ENCODE assay signal across 8 cellular contexts in genomic region chr19:12092065-12092867, GRCh38. TPM values are rescaled to one million over a fixed set of nuclear protein-coding genes. Genes with fewer than 3 reads are reported as not detected.
DNase-seq lines count a peak whose midpoint lies in the region; ATAC-seq and TF ChIP-seq lines count a peak whose summit lies in the region.

No MANE protein-coding gene starts in this region.

- H3K9ac ChIP-seq in neuronal stem cell (ENCODE audit: low read depth, low read length, poor library complexity) (peak overlapping the region; percentile 81), subcutaneous abdominal adipose tissue (ENCODE audit: low read length in 5 of 5) (peak overlapping the region in 4 of 5 donors; percentile 53 to 86 (median 78))

- H2BK15ac ChIP-seq in neuronal stem cell (ENCODE audit: low read length) = peak overlapping the region; percentile 33

- intact Hi-C loops in Panc1 (cut with micrococcal nuclease; ENCODE audit: unreplicated experiment) = no loop called here
- intact Hi-C loops in activated naive CD4-positive, alpha-beta T cell treated with anti-CD3 and anti-CD28 coated beads for 36 hours (cut with micrococcal nuclease) = loop anchor here (1.0 to 10.0 kb wide), 3 partner anchors 49 to 575 kb away; partner anchors contain the start of genes MAN2B1, WDR83 and ZNF564

- H3K4me1 ChIP-seq in Panc1 (ENCODE audit: control insufficient read depth, insufficient read depth, low read length) (no peaks in the 10 kb centered on the region), neuronal stem cell (ENCODE audit: control insufficient read depth in 2 of 2, insufficient read depth in 1 of 2, low read depth in 1 of 2, low read length in 2 of 2) (no peaks in the 10 kb centered on the region), subcutaneous abdominal adipose tissue (ENCODE audit: control insufficient read depth in 5 of 5, insufficient read depth in 5 of 5, low read length in 5 of 5) (peaks cover 3 to 17% (median 9%) of the 10 kb centered on the region in 5 donors)

- peaks cover 16% of the 10 kb centered on the region for H3K36me3 Mint-ChIP-seq in activated naive CD4-positive, alpha-beta T cell treated with anti-CD3 and anti-CD28 coated beads for 36 hours (ENCODE audit: low read depth)

- peaks cover 14% of the 10 kb centered on the region for H3K27me3 Mint-ChIP-seq in activated naive CD4-positive, alpha-beta T cell treated with anti-CD3 and anti-CD28 coated beads for 36 hours (ENCODE audit: low read depth)

- no peak overlapping the region for H2AK5ac ChIP-seq in neuronal stem cell (ENCODE audit: low read depth, low read length)

- H4K91ac ChIP-seq in neuronal stem cell (ENCODE audit: low read depth, low read length, poor library complexity) = no peak overlapping the region

- peak overlapping the region; percentile 81 for H2AFZ ChIP-seq in neuronal stem cell (ENCODE audit: low read length)

- no peak overlapping the region for H3K4ac ChIP-seq in neuronal stem cell (ENCODE audit: low read length)

- H3K36me3 ChIP-seq in Panc1 (ENCODE audit: control insufficient read depth, insufficient read depth, low read length) = no peaks in the 10 kb centered on the region
- peaks cover 8 to 33% of the 10 kb centered on the region in 2 donors for H3K36me3 ChIP-seq in neuronal stem cell (replicated peaks in 1 of 2; ENCODE audit: control insufficient read depth in 2 of 2, insufficient read depth in 2 of 2, low read length in 2 of 2)
- no peaks in the 10 kb centered on the region for H3K36me3 ChIP-seq in subcutaneous abdominal adipose tissue (ENCODE audit: control insufficient read depth in 5 of 5, insufficient read depth in 5 of 5, low read length in 5 of 5)

- peaks cover 2% of the 10 kb centered on the region for H3K79me1 ChIP-seq in neuronal stem cell (ENCODE audit: low read depth, low read length)

- H3K27me3 ChIP-seq in Panc1 (ENCODE audit: control insufficient read depth, insufficient read depth, low read length) = no peaks in the 10 kb centered on the region
- no peaks in the 10 kb centered on the region for H3K27me3 ChIP-seq in neuronal stem cell (ENCODE audit: control insufficient read depth in 3 of 3, insufficient read depth in 3 of 3, low read depth in 1 of 3, low read length in 3 of 3)
- no peaks in the 10 kb centered on the region for H3K27me3 ChIP-seq in subcutaneous abdominal adipose tissue (ENCODE audit: control insufficient read depth in 5 of 5, insufficient read depth in 4 of 5, low read length in 5 of 5)

- CTCF ChIA-PET in Panc1 (lab: Charles Lee) = no interaction called here
- CTCF ChIA-PET in activated naive CD4-positive, alpha-beta T cell treated with anti-CD3 and anti-CD28 coated beads for 36 hours (lab: Charles Lee) = interaction anchor here (1.0 to 3.9 kb wide), 5 partner anchors 30 to 129 kb away, joined by 3 to 42 read pairs (median 13); partner anchors contain the start of gene ZNF763

- no peaks in the 10 kb centered on the region for H3K9me3 Mint-ChIP-seq in activated naive CD4-positive, alpha-beta T cell treated with anti-CD3 and anti-CD28 coated beads for 36 hours

- TSS peak; percentile 88 for BruUV-seq in Panc1 (replicated peaks; lab: Mats Ljungman, UMichigan)

- peak overlapping the region; percentile 92 for H3K18ac ChIP-seq in neuronal stem cell (ENCODE audit: low read length)

- H2BK120ac ChIP-seq in neuronal stem cell (ENCODE audit: low read depth, low read length) = no peak overlapping the region

- DNase-seq in AG20443 (ENCODE audit: low spot score) (peak; percentile 97), Panc1 (ENCODE audit: low read depth, low spot score) (peak; percentile 24), glomerular visceral epithelial cell (ENCODE audit: extremely low spot score) (peak; percentile 12), neuronal stem cell (ENCODE audit: low spot score) (peak; percentile 80), SHP77 (lab: John Stamatoyannopoulos, UW) (no peak)
- DNase-seq in activated naive CD4-positive, alpha-beta T cell treated with anti-CD3 and anti-CD28 coated beads for 36 hours = peak; percentile 86

- WGBS in neuronal stem cell (ENCODE audit: extremely low coverage in 2 of 2, insufficient read length in 2 of 2, insufficient replicate concordance in 1 of 2), 2 donors = no CpG with 5 or more reads among the region's 53 CpGs

- peak overlapping the region; percentile 66 for H2BK5ac ChIP-seq in neuronal stem cell (ENCODE audit: low read length)

- POLR2A ChIA-PET in Panc1 (lab: Charles Lee) = no interaction called here

- H3K27ac ChIP-seq in Panc1 (ENCODE audit: low read length) (peak overlapping the region; percentile 80), neuronal stem cell (replicated peaks; ENCODE audit: low read length) (peak overlapping the region; percentile 98), subcutaneous abdominal adipose tissue (ENCODE audit: low read depth, low read length) (peak overlapping the region; percentile 70)

- peak overlapping the region; percentile 73 for H3K27ac Mint-ChIP-seq in activated naive CD4-positive, alpha-beta T cell treated with anti-CD3 and anti-CD28 coated beads for 36 hours

- H4K8ac ChIP-seq in neuronal stem cell (ENCODE audit: low read depth, low read length) = no peak overlapping the region

- H3K14ac ChIP-seq in neuronal stem cell (ENCODE audit: low read length) = peak overlapping the region; percentile 99

- ATAC-seq in GM21619 (IDR thresholded peaks at IDR 0.05; ENCODE audit: unreplicated experiment) (peak; percentile 61), Panc1 (peak; percentile 99)

- H2BK12ac ChIP-seq in neuronal stem cell (ENCODE audit: low read length) = no peak overlapping the region

- peak overlapping the region; percentile 57 to 84 for H3K4me3 ChIP-seq in Panc1 (ENCODE audit: low read depth in 2 of 2, low read length in 2 of 2)
- peak overlapping the region; percentile 56 to 88 for H3K4me3 ChIP-seq in neuronal stem cell (ENCODE audit: low read length in 2 of 2)
- H3K4me3 ChIP-seq in subcutaneous abdominal adipose tissue (ENCODE audit: low read depth in 1 of 5, low read length in 5 of 5) = peak overlapping the region; percentile 73 to 87 (median 82)

- peaks cover 21% of the 10 kb centered on the region; the same call in 1 of the 2 replicates for H3K9me3 ChIP-seq in Panc1 (ENCODE audit: control insufficient read depth, insufficient read depth, low read depth, low read length)
- peaks cover 9 to 53% of the 10 kb centered on the region in 2 donors for H3K9me3 ChIP-seq in neuronal stem cell (replicated peaks in 1 of 2; ENCODE audit: control insufficient read depth in 2 of 2, insufficient read depth in 1 of 2, low read depth in 1 of 2, low read length in 2 of 2)
- H3K9me3 ChIP-seq in subcutaneous abdominal adipose tissue (ENCODE audit: control insufficient read depth in 5 of 5, low read length in 5 of 5) = no peaks in the 10 kb centered on the region

- in situ Hi-C loops in Panc1 (cut with HindIII; ENCODE audit: low pct_unique_long_range_greater_than_20kb, low sequenced_read_pairs) = no loop called here

- no peak for TF ChIP-seq CTCF in Panc1 (IDR thresholded peaks at IDR 0.05)

- H3K4me1 Mint-ChIP-seq in activated naive CD4-positive, alpha-beta T cell treated with anti-CD3 and anti-CD28 coated beads for 36 hours (ENCODE audit: low read depth) = peaks cover 6% of the 10 kb centered on the region

- peak overlapping the region; percentile 69 for H3K4me2 ChIP-seq in neuronal stem cell (ENCODE audit: insufficient read depth, low read length, poor library complexity, severe bottlenecking)

- H3K23ac ChIP-seq in neuronal stem cell (ENCODE audit: low read depth, low read length, poor library complexity) = peak overlapping the region; percentile 34

- peak overlapping the region; percentile 83 for H3K4me3 Mint-ChIP-seq in activated naive CD4-positive, alpha-beta T cell treated with anti-CD3 and anti-CD28 coated beads for 36 hours

RNA-seq across cellular contexts. Expression of gene ZNF844, which starts 27.7 kb away (rescaled TPM):
- total RNA-seq in Panc1 (2021; ENCODE audit: unreplicated experiment) = 8.6 TPM
- 2.2 TPM for polyA plus RNA-seq in Panc1 (2012; ENCODE audit: insufficient read length)
- total RNA-seq in activated naive CD4-positive, alpha-beta T cell treated with anti-CD3 and anti-CD28 coated beads for 36 hours = 1 to 10 TPM; 1.6 TPM
- polyA plus RNA-seq in neuronal stem cell (2013, experiment 1 of 2) = 4.5 TPM
- polyA plus RNA-seq in neuronal stem cell (2013, experiment 2 of 2) = 4.3 TPM

RNA-seq across cellular contexts. Expression of gene ZNF878, which starts 39.5 kb away (rescaled TPM):
- total RNA-seq in Panc1 (2021; ENCODE audit: unreplicated experiment) = 2.1 TPM
- polyA plus RNA-seq in Panc1 (2012; ENCODE audit: insufficient read length) = 0.34 TPM
- total RNA-seq in activated naive CD4-positive, alpha-beta T cell treated with anti-CD3 and anti-CD28 coated beads for 36 hours = under 1 TPM; 0.38 to 0.49 TPM
- polyA plus RNA-seq in neuronal stem cell (2013, experiment 1 of 2) = 0.57 TPM
- polyA plus RNA-seq in neuronal stem cell (2013, experiment 2 of 2) = 0.42 TPM

RNA-seq across cellular contexts. Expression of gene ZNF20, which starts 47.9 kb away (rescaled TPM):
- 4.9 TPM for total RNA-seq in Panc1 (2021; ENCODE audit: unreplicated experiment)
- polyA plus RNA-seq in Panc1 (2012; ENCODE audit: insufficient read length) = 1.8 TPM
- 1 to 10 TPM; 2.1 to 3.1 TPM for total RNA-seq in activated naive CD4-positive, alpha-beta T cell treated with anti-CD3 and anti-CD28 coated beads for 36 hours
- polyA plus RNA-seq in neuronal stem cell (2013, experiment 1 of 2) = 8.0 TPM
- polyA plus RNA-seq in neuronal stem cell (2013, experiment 2 of 2) = 7.8 TPM

RNA-seq across cellular contexts. Expression of gene ZNF433, which starts 56.8 kb away (rescaled TPM):
- total RNA-seq in Panc1 (2021; ENCODE audit: unreplicated experiment) = 4.7 TPM
- polyA plus RNA-seq in Panc1 (2012; ENCODE audit: insufficient read length) = 2.6 TPM
- under 1 TPM; 0.52 TPM for total RNA-seq in activated naive CD4-positive, alpha-beta T cell treated with anti-CD3 and anti-CD28 coated beads for 36 hours
- polyA plus RNA-seq in neuronal stem cell (2013, experiment 1 of 2) = 2.8 TPM
- polyA plus RNA-seq in neuronal stem cell (2013, experiment 2 of 2) = 3.0 TPM

Comparison
In these comparisons a context has a peak if more than half of its experiments do, and no peak if none do; other contexts are left out.
1. DNase-seq: peak in AG20443 (single experiment), Panc1 (single experiment), activated naive CD4-positive, alpha-beta T cell treated with anti-CD3 and anti-CD28 coated beads for 36 hours (single experiment), glomerular visceral epithelial cell (single experiment) and neuronal stem cell (single experiment); none in SHP77 (0 of 2).
2. Peak in every context shown above with its lines, with median percentiles within 50 percentile points of each other: H3K27ac ChIP-seq and H3K4me3 ChIP-seq.